In genomic region chrX:68685722-68686683, GRCh38 we compare ENCODE assay signal across 8 cellular contexts. TPM values are rescaled to one million over a fixed set of nuclear protein-coding genes. Genes with fewer than 3 reads are reported as not detected.
DNase-seq lines count a peak whose midpoint lies in the region; ATAC-seq lines count a peak whose summit lies in the region.

No MANE protein-coding gene starts in this region.

- no peaks in the 10 kb centered on the region for H3K36me3 ChIP-seq in CD4-positive, CD25-positive, alpha-beta regulatory T cell (ENCODE audit: control insufficient read depth, insufficient read depth, low read length)
- H3K36me3 ChIP-seq in HUES64 (ENCODE audit: insufficient read depth, low read length) = no peaks in the 10 kb centered on the region
- no peaks in the 10 kb centered on the region for H3K36me3 ChIP-seq in iPS DF 6.9 (ENCODE audit: control insufficient read depth, insufficient read depth, low read length)

- no peak for ATAC-seq in CD4-positive, CD25-positive, alpha-beta regulatory T cell (ENCODE audit: low read depth in 2 of 2)
- peak; percentile 51 for ATAC-seq in stimulated activated effector memory CD8-positive, alpha-beta T cell treated with anti-CD3 and anti-CD28 coated beads, Interleukin-12 subunit alpha, Interleukin-12 subunit beta, amount 100 ng/mL, for 72 hours
- no peak for ATAC-seq in HG03460 (IDR thresholded peaks at IDR 0.05; ENCODE audit: unreplicated experiment)
- no peak for ATAC-seq in HG02852 (IDR thresholded peaks at IDR 0.05; ENCODE audit: unreplicated experiment)

- H3K4me3 Mint-ChIP-seq in CD4-positive, CD25-positive, alpha-beta regulatory T cell = peak overlapping the region; percentile 47 to 80 (median 66)
- peak overlapping the region; percentile 69 for H3K4me3 Mint-ChIP-seq in activated naive CD8-positive, alpha-beta T cell
- H3K4me3 Mint-ChIP-seq in stimulated activated effector memory CD8-positive, alpha-beta T cell treated with anti-CD3 and anti-CD28 coated beads, Interleukin-12 subunit alpha, Interleukin-12 subunit beta, amount 100 ng/mL, for 72 hours = peak overlapping the region; percentile 61

- H3K9me3 ChIP-seq in CD4-positive, CD25-positive, alpha-beta regulatory T cell (ENCODE audit: control insufficient read depth in 2 of 2, low read length in 2 of 2) = no peaks in the 10 kb centered on the region
- H3K9me3 ChIP-seq in HUES64 (ENCODE audit: insufficient read depth, low read depth, low read length) (no peaks in the 10 kb centered on the region), iPS DF 6.9 (ENCODE audit: control insufficient read depth, insufficient read depth, low read length) (no peaks in the 10 kb centered on the region)

- H3K27ac Mint-ChIP-seq in CD4-positive, CD25-positive, alpha-beta regulatory T cell = no peak overlapping the region
- H3K27ac Mint-ChIP-seq in activated naive CD8-positive, alpha-beta T cell = no peak overlapping the region
- no peak overlapping the region for H3K27ac Mint-ChIP-seq in stimulated activated effector memory CD8-positive, alpha-beta T cell treated with anti-CD3 and anti-CD28 coated beads, Interleukin-12 subunit alpha, Interleukin-12 subunit beta, amount 100 ng/mL, for 72 hours

- no peaks in the 10 kb centered on the region for H3K4me1 ChIP-seq in CD4-positive, CD25-positive, alpha-beta regulatory T cell (ENCODE audit: control insufficient read depth, insufficient read depth, low read length, poor library complexity, severe bottlenecking)
- H3K4me1 ChIP-seq in HUES64 (ENCODE audit: insufficient read depth, low read length) = peaks cover 22% of the 10 kb centered on the region; the same call in 1 of the 2 replicates
- peaks cover 5% of the 10 kb centered on the region; the same call in 1 of the 2 replicates for H3K4me1 ChIP-seq in iPS DF 6.9 (ENCODE audit: control insufficient read depth, insufficient read depth, low read length)

- peaks cover 4% of the 10 kb centered on the region for H3K27me3 Mint-ChIP-seq in CD4-positive, CD25-positive, alpha-beta regulatory T cell
- H3K27me3 Mint-ChIP-seq in activated naive CD8-positive, alpha-beta T cell = peaks cover 10% of the 10 kb centered on the region

- H3K36me3 Mint-ChIP-seq in CD4-positive, CD25-positive, alpha-beta regulatory T cell = no peaks in the 10 kb centered on the region
- H3K36me3 Mint-ChIP-seq in activated naive CD8-positive, alpha-beta T cell = no peaks in the 10 kb centered on the region
- H3K36me3 Mint-ChIP-seq in stimulated activated effector memory CD8-positive, alpha-beta T cell treated with anti-CD3 and anti-CD28 coated beads, Interleukin-12 subunit alpha, Interleukin-12 subunit beta, amount 100 ng/mL, for 72 hours = no peaks in the 10 kb centered on the region

- peak in 1 of 3 donors; percentile 47 for DNase-seq in CD4-positive, CD25-positive, alpha-beta regulatory T cell
- no peak for DNase-seq in iPS DF 6.9 (ENCODE audit: low read depth, low spot score)
- DNase-seq in stimulated activated effector memory CD8-positive, alpha-beta T cell treated with anti-CD3 and anti-CD28 coated beads, Interleukin-12 subunit alpha, Interleukin-12 subunit beta, amount 100 ng/mL, for 72 hours (ENCODE audit: low spot score in 2 of 2) = no peak
- no peak for DNase-seq in NCI-H1694 treated with DMSO at 0.1 percent for 48 hours (lab: John Stamatoyannopoulos, UW)

- no peak overlapping the region for H3K4me3 ChIP-seq in CD4-positive, CD25-positive, alpha-beta regulatory T cell (ENCODE audit: low read depth, low read length)
- H3K4me3 ChIP-seq in HUES64 (ENCODE audit: low read length) (peak overlapping the region; percentile 54), iPS DF 6.9 (ENCODE audit: low read length) (peak overlapping the region; percentile 49; the same call in 1 of the 2 replicates)

- H3K27ac ChIP-seq in CD4-positive, CD25-positive, alpha-beta regulatory T cell (ENCODE audit: insufficient read depth, low read length, poor library complexity, severe bottlenecking) = no peak overlapping the region
- H3K27ac ChIP-seq in HUES64 (ENCODE audit: low read depth, low read length) = no peak overlapping the region; the same call in 1 of the 2 replicates
- no peak overlapping the region for H3K27ac ChIP-seq in iPS DF 6.9 (ENCODE audit: low read length)

- peaks cover 0 to 9% (median 4%) of the 10 kb centered on the region in 4 donors for H3K4me1 Mint-ChIP-seq in CD4-positive, CD25-positive, alpha-beta regulatory T cell
- H3K4me1 Mint-ChIP-seq in activated naive CD8-positive, alpha-beta T cell (ENCODE audit: low read depth) = peaks cover 11% of the 10 kb centered on the region
- H3K4me1 Mint-ChIP-seq in stimulated activated effector memory CD8-positive, alpha-beta T cell treated with anti-CD3 and anti-CD28 coated beads, Interleukin-12 subunit alpha, Interleukin-12 subunit beta, amount 100 ng/mL, for 72 hours = peaks cover 14% of the 10 kb centered on the region

- peak overlapping the region; percentile 61 for H3K9ac ChIP-seq in HUES64 (ENCODE audit: low read depth, low read length)

- H3K9me3 Mint-ChIP-seq in CD4-positive, CD25-positive, alpha-beta regulatory T cell = no peaks in the 10 kb centered on the region
- no peaks in the 10 kb centered on the region for H3K9me3 Mint-ChIP-seq in activated naive CD8-positive, alpha-beta T cell (ENCODE audit: low read depth)
- H3K9me3 Mint-ChIP-seq in stimulated activated effector memory CD8-positive, alpha-beta T cell treated with anti-CD3 and anti-CD28 coated beads, Interleukin-12 subunit alpha, Interleukin-12 subunit beta, amount 100 ng/mL, for 72 hours = no peaks in the 10 kb centered on the region

- H3K27me3 ChIP-seq in CD4-positive, CD25-positive, alpha-beta regulatory T cell (ENCODE audit: control insufficient read depth, insufficient read depth, low read length) = no peaks in the 10 kb centered on the region
- H3K27me3 ChIP-seq in HUES64 (ENCODE audit: insufficient read depth, low read length) (peaks cover 8% of the 10 kb centered on the region; the same call in 1 of the 2 replicates), iPS DF 6.9 (ENCODE audit: control insufficient read depth, insufficient read depth, low read length) (peaks cover 2% of the 10 kb centered on the region; the same call in 1 of the 2 replicates)

- 7% methylated on average over 50 of the region's 50 CpGs for WGBS in HUES64
- no CpG with 5 or more reads among the region's 50 CpGs for WGBS in iPS DF 6.9 (ENCODE audit: insufficient coverage, insufficient read length)

RNA-seq across cellular contexts. Expression of gene STARD8, which starts 38.5 kb away (rescaled TPM):
- total RNA-seq in CD4-positive, CD25-positive, alpha-beta regulatory T cell = 0.57 TPM
- under 1 TPM in 1 of 4 donors, not detected in 3; 0.21 TPM for polyA plus RNA-seq in CD4-positive, CD25-positive, alpha-beta regulatory T cell
- polyA plus RNA-seq in HUES64 (2013, experiment 1 of 2) = 1.8 TPM
- polyA plus RNA-seq in HUES64 (2013, experiment 2 of 2) = 2.8 TPM
